11 cellular contexts compared by ENCODE assay signal in the genomic region with DNA sequence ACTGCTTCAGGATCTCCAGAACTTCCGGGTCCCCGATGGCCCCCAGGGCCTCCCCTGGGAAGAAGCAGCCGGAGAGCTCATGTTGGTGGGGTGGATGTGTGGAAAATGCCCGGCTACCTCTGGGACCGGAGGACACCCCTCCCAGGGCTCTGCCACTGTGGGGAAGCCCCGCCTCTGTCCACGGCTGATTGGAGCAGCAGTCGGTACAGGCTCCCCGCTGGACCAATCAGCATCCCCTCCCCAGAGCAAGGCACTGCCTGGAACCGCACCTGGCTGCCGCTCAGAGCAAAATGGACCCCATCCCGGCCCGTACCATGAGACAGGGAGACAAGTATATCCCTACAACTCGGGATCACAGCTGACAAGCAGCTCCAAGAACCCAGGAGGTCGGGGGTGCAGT. TPM values are rescaled to one million over a fixed set of nuclear protein-coding genes. Genes with fewer than 3 reads are reported as not detected.
A peak's percentile ranks its signal among the peaks of the same experiment; 100 is the strongest.
DNase-seq lines count a peak whose midpoint lies in the region; ATAC-seq and TF ChIP-seq lines count a peak whose summit lies in the region.
"Had no signal": no experiment of that assay in that cellular context is flagged by ENCODE, and none has a peak within 500 bp of the region (broad histone marks: within the 10 kb centered on the region; RNA-seq: fewer than 3 reads in every experiment).

No MANE protein-coding gene starts in this region.

- no peaks in the 10 kb centered on the region for H3K27me3 Mint-ChIP-seq in activated naive CD4-positive, alpha-beta T cell treated with anti-CD3 and anti-CD28 coated beads for 36 hours (ENCODE audit: low read depth)

- POLR2A ChIA-PET in HEK293T (lab: Yijun Ruan, JAX), result no interaction called here

- H3K4me3 Mint-ChIP-seq in activated naive CD4-positive, alpha-beta T cell treated with anti-CD3 and anti-CD28 coated beads for 36 hours, result peak overlapping the region; percentile 45

- DNase-seq in Ammon's horn (ENCODE audit: low spot score) (peak; percentile 96), HEK293T (ENCODE audit: extremely low spot score) (peak; percentile 61), medulla oblongata (ENCODE audit: extremely low spot score) (peak; percentile 92)
- peak; percentile 75 for DNase-seq in activated naive CD4-positive, alpha-beta T cell treated with anti-CD3 and anti-CD28 coated beads for 36 hours

- CTCF ChIA-PET in HEK293T (lab: Yijun Ruan, JAX), result interaction anchor here (1.2 kb wide), 1 partner anchor 9 kb away, joined by 7 read pairs; no protein-coding TSS in a partner anchor
- CTCF ChIA-PET in activated naive CD4-positive, alpha-beta T cell treated with anti-CD3 and anti-CD28 coated beads for 36 hours (lab: Charles Lee), result interaction anchor here (0.6 to 2.1 kb wide), 4 partner anchors 9 to 74 kb away, joined by 5 to 19 read pairs (median 6); no protein-coding TSS in a partner anchor

- peaks cover 28% of the 10 kb centered on the region for H3K36me3 Mint-ChIP-seq in activated naive CD4-positive, alpha-beta T cell treated with anti-CD3 and anti-CD28 coated beads for 36 hours (ENCODE audit: low read depth)

- peak overlapping the region; percentile 86 for H3K27ac Mint-ChIP-seq in activated naive CD4-positive, alpha-beta T cell treated with anti-CD3 and anti-CD28 coated beads for 36 hours

- intact Hi-C loops in activated naive CD4-positive, alpha-beta T cell treated with anti-CD3 and anti-CD28 coated beads for 36 hours (cut with micrococcal nuclease), result no loop called here

- H3K4me1 Mint-ChIP-seq in activated naive CD4-positive, alpha-beta T cell treated with anti-CD3 and anti-CD28 coated beads for 36 hours (ENCODE audit: low read depth), result peaks cover 25% of the 10 kb centered on the region

- H3K9me3 Mint-ChIP-seq in activated naive CD4-positive, alpha-beta T cell treated with anti-CD3 and anti-CD28 coated beads for 36 hours, result no peaks in the 10 kb centered on the region

- ATAC-seq in HG03139 (IDR thresholded peaks at IDR 0.05; ENCODE audit: unreplicated experiment) (no peak), GM19452 (IDR thresholded peaks at IDR 0.05; ENCODE audit: unreplicated experiment) (no peak), HG02970 (IDR thresholded peaks at IDR 0.05; ENCODE audit: low FRiP score, unreplicated experiment) (no peak), GM21529 (IDR thresholded peaks at IDR 0.05; ENCODE audit: unreplicated experiment) (no peak)

TF ChIP-seq in HEK293T, 16 proteins besides CTCF, POLR2A, EP300 and RAD21:
- TF ChIP-seq, protein P1, sequence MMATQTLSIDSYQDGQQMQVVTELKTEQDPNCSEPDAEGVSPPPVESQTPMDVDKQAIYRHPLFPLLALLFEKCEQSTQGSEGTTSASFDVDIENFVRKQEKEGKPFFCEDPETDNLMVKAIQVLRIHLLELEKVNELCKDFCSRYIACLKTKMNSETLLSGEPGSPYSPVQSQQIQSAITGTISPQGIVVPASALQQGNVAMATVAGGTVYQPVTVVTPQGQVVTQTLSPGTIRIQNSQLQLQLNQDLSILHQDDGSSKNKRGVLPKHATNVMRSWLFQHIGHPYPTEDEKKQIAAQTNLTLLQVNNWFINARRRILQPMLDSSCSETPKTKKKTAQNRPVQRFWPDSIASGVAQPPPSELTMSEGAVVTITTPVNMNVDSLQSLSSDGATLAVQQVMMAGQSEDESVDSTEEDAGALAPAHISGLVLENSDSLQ (IDR thresholded peaks at IDR 0.05), result peak; percentile 94
- no peak for TF ChIP-seq TARDBP (IDR thresholded peaks at IDR 0.05)

RNA-seq across cellular contexts. Expression of a gene that starts 6.4 kb away (rescaled TPM):
- total RNA-seq in activated naive CD4-positive, alpha-beta T cell treated with anti-CD3 and anti-CD28 coated beads for 36 hours, result 10 to 100 TPM; 13.3 to 14.0 TPM

RNA-seq across cellular contexts. Expression of a gene that starts 10.8 kb away (rescaled TPM):
- total RNA-seq in activated naive CD4-positive, alpha-beta T cell treated with anti-CD3 and anti-CD28 coated beads for 36 hours, result not detected
- total RNA-seq: esophagus muscularis mucosa, myocyte had no signal

RNA-seq across cellular contexts. Expression of a gene that starts 12.1 kb away (rescaled TPM):
- total RNA-seq in activated naive CD4-positive, alpha-beta T cell treated with anti-CD3 and anti-CD28 coated beads for 36 hours, result 10 to 100 TPM; 40.3 to 46.3 TPM

RNA-seq across cellular contexts. Expression of a gene that starts 13.7 kb away (rescaled TPM):
- under 1 TPM in 1 of 2 experiments, not detected in 1; 0.41 TPM for total RNA-seq in activated naive CD4-positive, alpha-beta T cell treated with anti-CD3 and anti-CD28 coated beads for 36 hours
- total RNA-seq: esophagus muscularis mucosa, myocyte had no signal

RNA-seq across cellular contexts. Expression of a gene that starts 44.9 kb away (rescaled TPM):
- total RNA-seq in activated naive CD4-positive, alpha-beta T cell treated with anti-CD3 and anti-CD28 coated beads for 36 hours, result 1 to 10 TPM; 2.1 to 2.5 TPM
- total RNA-seq: esophagus muscularis mucosa, HT-29, myocyte had no signal
